ENCODE assay signal across 24 cellular contexts in the genomic region with DNA sequence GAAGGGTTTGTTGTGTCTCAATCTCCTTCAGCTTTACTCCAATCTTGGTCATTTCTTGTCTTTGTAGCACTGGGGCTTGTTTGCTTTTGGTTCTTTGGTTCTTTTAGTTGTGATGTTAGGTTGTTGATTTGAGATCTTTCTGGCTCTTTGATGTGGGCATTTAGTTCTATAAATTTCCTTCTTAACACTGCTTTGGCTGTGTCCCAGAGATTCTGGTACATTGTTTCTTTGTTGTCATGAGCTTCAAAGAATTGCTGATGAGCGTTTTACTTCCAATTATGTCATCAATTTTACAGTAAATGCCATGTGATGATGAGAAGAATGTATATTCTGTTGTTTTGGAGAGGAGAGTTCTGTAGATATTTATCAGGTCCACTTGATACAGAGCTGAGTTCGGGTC.
"Had no signal": no experiment of that assay in that cellular context is flagged by ENCODE, and none has a peak within 500 bp of the region (broad histone marks: within the 10 kb centered on the region; RNA-seq: fewer than 3 reads in every experiment).

No MANE protein-coding gene starts in this region.

- H3K27me3 ChIP-seq: ovary, right atrium auricular region, stomach, testis, thyroid gland, transverse colon, upper lobe of left lung, vagina had no signal

- H3K4me1 ChIP-seq: left ventricle myocardium inferior, right atrium auricular region, stomach, testis, thyroid gland, transverse colon, upper lobe of left lung, vagina had no signal

- DNase-seq: islet precursor cell; left ventricle myocardium inferior; mesendoderm; naive B cell; ovary; stimulated activated CD4-positive, alpha-beta T cell treated with anti-CD3 and anti-CD28 coated beads, Interleukin-12 subunit alpha, Interleukin-12 subunit beta, amount 100 ng/mL, for 4 hours; stimulated activated CD4-positive, alpha-beta T cell treated with anti-CD3 and anti-CD28 coated beads, Interleukin-15, amount 100 ng/mL, for 24 hours; stimulated activated CD4-positive, alpha-beta T cell treated with anti-CD3 and anti-CD28 coated beads, Interleukin-2, amount 100 ng/mL, for 24 hours; stimulated activated CD4-positive, alpha-beta T cell treated with anti-CD3 and anti-CD28 coated beads, Interleukin-4, amount 100 ng/mL, for 1 hour; stimulated activated naive B cell treated with anti-CD40 and anti-IgM and Interleukin-4, amounts not matched to agents 10 μg/mL and 1 μg/mL and 100 μg/mL, for 72 hours; stimulated activated naive CD8-positive, alpha-beta T cell treated with anti-CD3 and anti-CD28 coated beads, Interleukin-15, Interleukin-2, amounts not matched to agents 100 U/mL and 50 U/mL, for 24 hours; stomach; testis; thyroid gland; transverse colon; upper lobe of left lung had no signal

- H3K27me3 Mint-ChIP-seq: progenitor cell of endocrine pancreas had no signal

- H3K4me1 Mint-ChIP-seq: mesothelial cell of epicardium; naive B cell; stimulated activated naive B cell treated with anti-CD40 and anti-IgM and Interleukin-4, amounts not matched to agents 10 μg/mL and 1 μg/mL and 100 μg/mL, for 72 hours had no signal

- H3K27ac ChIP-seq: left ventricle myocardium inferior, ovary, right atrium auricular region, skin epidermis, stomach, testis, thyroid gland, transverse colon, upper lobe of left lung, vagina had no signal

- H3K36me3 Mint-ChIP-seq: stimulated activated naive B cell treated with anti-CD40 and anti-IgM and Interleukin-4, amounts not matched to agents 10 μg/mL and 1 μg/mL and 100 μg/mL, for 72 hours had no signal

- H3K27ac Mint-ChIP-seq: mesothelial cell of epicardium; naive B cell; natural killer cell treated with Interleukin-12 subunit alpha and Interleukin-12 subunit beta and Interleukin-15 and Interleukin-18, amount 100 ng/mL, for 72 hours; progenitor cell of endocrine pancreas; stimulated activated naive B cell treated with anti-CD40 and anti-IgM and Interleukin-4, amounts not matched to agents 10 μg/mL and 1 μg/mL and 100 μg/mL, for 72 hours had no signal

- H3K36me3 ChIP-seq: left ventricle myocardium inferior, ovary, right atrium auricular region, stomach, thyroid gland, transverse colon, upper lobe of left lung, vagina had no signal

- ATAC-seq: natural killer cell treated with Interleukin-12 subunit alpha and Interleukin-12 subunit beta and Interleukin-15 and Interleukin-18, amount 100 ng/mL, for 72 hours; sciatic nerve; stimulated activated naive B cell treated with anti-CD40 and anti-IgM and Interleukin-4, amounts not matched to agents 10 μg/mL and 1 μg/mL and 100 μg/mL, for 72 hours; stimulated activated naive CD8-positive, alpha-beta T cell treated with anti-CD3 and anti-CD28 coated beads, Interleukin-15, Interleukin-2, amounts not matched to agents 100 U/mL and 50 U/mL, for 24 hours had no signal

- H3K9me3 ChIP-seq: ovary, testis, thyroid gland, transverse colon, upper lobe of left lung, vagina had no signal

- H3K4me3 Mint-ChIP-seq: mesothelial cell of epicardium; naive B cell; natural killer cell treated with Interleukin-12 subunit alpha and Interleukin-12 subunit beta and Interleukin-15 and Interleukin-18, amount 100 ng/mL, for 72 hours; stimulated activated naive B cell treated with anti-CD40 and anti-IgM and Interleukin-4, amounts not matched to agents 10 μg/mL and 1 μg/mL and 100 μg/mL, for 72 hours had no signal

- H3K4me3 ChIP-seq: left ventricle myocardium inferior, lung, ovary, right atrium auricular region, skin epidermis, stomach, testis, thyroid gland, transverse colon, upper lobe of left lung, vagina had no signal
